30 cellular contexts compared by ENCODE assay signal in the genomic region with DNA sequence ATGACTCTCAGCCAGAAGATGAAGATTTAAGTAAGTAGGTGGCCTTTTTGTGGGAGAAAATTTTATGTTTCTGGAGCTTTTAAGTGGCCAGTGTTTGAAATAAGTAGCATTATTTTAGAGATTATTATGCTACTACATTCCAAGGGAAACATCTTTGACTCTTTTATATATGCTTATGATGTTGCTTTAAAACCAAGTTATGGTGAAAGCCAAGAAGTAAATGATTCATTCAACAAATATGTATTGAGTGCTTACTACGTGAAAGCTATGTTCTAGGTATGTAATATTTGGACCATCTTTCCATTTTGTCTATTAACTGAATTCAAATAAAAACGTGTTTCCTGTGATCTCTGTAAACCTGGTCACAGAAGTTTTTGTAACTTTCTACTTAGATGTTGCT. TPM values are rescaled to one million over a fixed set of nuclear protein-coding genes. Genes with fewer than 3 reads are reported as not detected.
DNase-seq lines count a peak whose midpoint lies in the region; ATAC-seq, FAIRE-seq and TF ChIP-seq lines count a peak whose summit lies in the region.
"Had no signal": no experiment of that assay in that cellular context is flagged by ENCODE, and none has a peak within 500 bp of the region (broad histone marks: within the 10 kb centered on the region; RNA-seq: fewer than 3 reads in every experiment).

No MANE protein-coding gene starts in this region.

- no peak for TF ChIP-seq POLR2A in IMR-90 (IDR thresholded peaks at IDR 0.05; ENCODE audit: low read depth, low read length)

- CTCF ChIA-PET in IMR-90 (lab: Yijun Ruan, JAX), result no interaction called here

- H3K18ac ChIP-seq in IMR-90 (ENCODE audit: low read depth, low read length), result no peak overlapping the region

- intact Hi-C loops in IMR-90 (cut with micrococcal nuclease), result no loop called here

- no peak overlapping the region for H2BK120ac ChIP-seq in IMR-90 (ENCODE audit: low read depth, low read length)

- no peak for FAIRE-seq in bronchial epithelial cell (lab: Jason Lieb, UNC)
- FAIRE-seq: GM12892 had no signal

- no peak overlapping the region for H3K14ac ChIP-seq in IMR-90 (replicated peaks; ENCODE audit: low read depth, low read length)

- H4K8ac ChIP-seq in IMR-90 (ENCODE audit: low read depth in 2 of 2, low read length in 2 of 2), result no peak overlapping the region

- H2BK15ac ChIP-seq in IMR-90 (ENCODE audit: low read depth, low read length), result no peak overlapping the region

- H2AK9ac ChIP-seq in IMR-90 (replicated peaks; ENCODE audit: low read depth, low read length, poor library complexity), result no peak overlapping the region

- POLR2A ChIA-PET in IMR-90 (lab: Charles Lee; ENCODE audit: unreplicated experiment), result no interaction called here

- H3K27me3 ChIP-seq in IMR-90 (ENCODE audit: control insufficient read depth, insufficient read depth, low read length) (no peaks in the 10 kb centered on the region), bronchial epithelial cell (ENCODE audit: control insufficient read depth, insufficient read depth, low read length) (no peaks in the 10 kb centered on the region)
- H3K27me3 ChIP-seq: BLaER1, colonic mucosa, left lung, SJSA1, spleen, stomach, vagina had no signal

- no peaks in the 10 kb centered on the region for H3K9me3 ChIP-seq in IMR-90 (ENCODE audit: control insufficient read depth, insufficient read depth, low read length)
- H3K9me3 ChIP-seq: BLaER1, colonic mucosa, left lung, SJSA1, spleen, stomach, vagina had no signal

- no peak for TF ChIP-seq CTCF in IMR-90 (conservative IDR thresholded peaks at IDR 0.05; ENCODE audit: low read depth, low read length)
- TF ChIP-seq CTCF in bronchial epithelial cell (IDR thresholded peaks at IDR 0.05; ENCODE audit: insufficient read depth, low read length, severe bottlenecking), result no peak
- no peak for TF ChIP-seq CTCF in mesothelial cell of epicardium (IDR thresholded peaks at IDR 0.05; ENCODE audit: unreplicated experiment)

- no peak overlapping the region for H4K91ac ChIP-seq in IMR-90 (ENCODE audit: insufficient read depth, low read depth, low read length)

- DNase-seq in EH (ENCODE audit: low read depth) (peak; percentile 54), IMR-90 (peak; percentile 68), bronchial epithelial cell (ENCODE audit: low read depth) (peak; percentile 21), mesothelial cell of epicardium (ENCODE audit: low spot score in 2 of 2, unreplicated experiment in 2 of 2) (no peak), NCI-H526 treated with DMSO at 0.1 percent for 48 hours (lab: John Stamatoyannopoulos, UW) (no peak), GDM1 (lab: John Stamatoyannopoulos, UW) (no peak)
- DNase-seq: activated CD4-positive, alpha-beta T cell treated with anti-CD3 and anti-CD28 coated beads, Interleukin-2, amount 50 U/mL, for 4 hours; activated CD8-positive, alpha-beta memory T cell treated with anti-CD3 and anti-CD28 coated beads, Interleukin-2, amount 10 ng/mL, durations not matched to agents 7 days and 5 days; activated naive CD4-positive, alpha-beta T cell treated with anti-CD3 and anti-CD28 coated beads for 36 hours; activated T-cell treated with anti-CD3 and anti-CD28 coated beads, Interleukin-2, amount 50 U/mL, for 4 hours; amniotic stem cell; colonic mucosa; effector CD4-positive, alpha-beta T cell; H9; islet precursor cell; left lung; mesenchymal stem cell; MV-4-11; NCI-H446 treated with DMSO at 0.1 percent for 48 hours; right cardiac atrium; spleen; stimulated activated CD8-positive, alpha-beta memory T cell treated with anti-CD3 and anti-CD28 coated beads, Interleukin-4, amount 100 ng/mL, for 48 hours; stomach; T-helper 1 cell had no signal

- TF ChIP-seq RAD21 in IMR-90 (IDR thresholded peaks at IDR 0.05; ENCODE audit: low read length), result no peak

- H3K27ac ChIP-seq in IMR-90 (ENCODE audit: insufficient read depth, low read length), result no peak overlapping the region; the same call in 1 of the 2 replicates
- H3K27ac ChIP-seq: BLaER1, colonic mucosa, left lung, SJSA1, spleen, stomach, vagina had no signal

- H2BK5ac ChIP-seq in IMR-90 (ENCODE audit: low read depth, low read length, poor library complexity, severe bottlenecking), result peak overlapping the region; percentile 34

- H3K27me3 Mint-ChIP-seq in mesothelial cell of epicardium (ENCODE audit: low read depth), result no peaks in the 10 kb centered on the region
- H3K27me3 Mint-ChIP-seq: activated CD8-positive, alpha-beta memory T cell treated with anti-CD3 and anti-CD28 coated beads, Interleukin-2, amount 10 ng/mL, durations not matched to agents 7 days and 5 days had no signal

- dilution Hi-C loops in IMR-90 (cut with HindIII; ENCODE audit: low sequenced_read_pairs, unreplicated experiment), result no loop called here

- peaks cover 2% of the 10 kb centered on the region; the same call in 1 of the 2 replicates for H3K4me1 ChIP-seq in IMR-90 (ENCODE audit: control insufficient read depth, insufficient read depth, low read length)
- H3K4me1 ChIP-seq: BLaER1, colonic mucosa, left lung, SJSA1 had no signal

- H3K4me3 Mint-ChIP-seq in mesothelial cell of epicardium, result no peak overlapping the region
- H3K4me3 Mint-ChIP-seq: activated CD8-positive, alpha-beta memory T cell treated with anti-CD3 and anti-CD28 coated beads, Interleukin-2, amount 10 ng/mL, durations not matched to agents 7 days and 5 days; activated naive CD4-positive, alpha-beta T cell treated with anti-CD3 and anti-CD28 coated beads for 36 hours; activated T-cell treated with anti-CD3 and anti-CD28 coated beads, Interleukin-2, amount 50 U/mL, for 4 hours; H9 had no signal

- no peak overlapping the region for H3K4ac ChIP-seq in IMR-90 (ENCODE audit: low read depth, low read length)

- no peak overlapping the region for H3K56ac ChIP-seq in IMR-90 (ENCODE audit: extremely low read depth, insufficient read depth, low read length)

- peaks cover 16% of the 10 kb centered on the region for H3K9me1 ChIP-seq in IMR-90 (ENCODE audit: insufficient read depth, low read length)

- no CpG with 5 or more reads among the region's 2 CpGs for WGBS in IMR-90 (ENCODE audit: extremely low coverage in 2 of 2, insufficient read length in 1 of 2), 2 experiments

- peaks cover 34 to 58% of the 10 kb centered on the region in 2 experiments for H3K79me1 ChIP-seq in IMR-90 (ENCODE audit: low read depth in 1 of 2, low read length in 2 of 2)

- no peak overlapping the region for H4K5ac ChIP-seq in IMR-90 (ENCODE audit: low read depth, low read length)

- no peak overlapping the region for H2BK20ac ChIP-seq in IMR-90 (ENCODE audit: low read depth, low read length)

- H3K4me2 ChIP-seq in IMR-90 (ENCODE audit: low read depth, low read length), result no peak overlapping the region
- H3K4me2 ChIP-seq: BLaER1 had no signal

- in situ Hi-C loops in IMR-90 (cut with MboI; ENCODE audit: low sequenced_read_pairs), result no loop called here

- peak overlapping the region; percentile 79 for H3K27ac Mint-ChIP-seq in mesothelial cell of epicardium
- H3K27ac Mint-ChIP-seq: activated CD8-positive, alpha-beta memory T cell treated with anti-CD3 and anti-CD28 coated beads, Interleukin-2, amount 10 ng/mL, durations not matched to agents 7 days and 5 days; activated naive CD4-positive, alpha-beta T cell treated with anti-CD3 and anti-CD28 coated beads for 36 hours had no signal

- no peak overlapping the region for H2AK5ac ChIP-seq in IMR-90 (ENCODE audit: low read depth, low read length)

- H3K4me1 Mint-ChIP-seq in mesothelial cell of epicardium, result peaks cover 2% of the 10 kb centered on the region

- no peak overlapping the region for H3K9ac ChIP-seq in IMR-90 (ENCODE audit: low read depth, low read length)
- H3K9ac ChIP-seq: BLaER1 had no signal

- H3K36me3 Mint-ChIP-seq in mesothelial cell of epicardium, result peaks cover 30% of the 10 kb centered on the region

- H4K20me1 ChIP-seq in IMR-90 (ENCODE audit: insufficient read depth, low read length), result peaks cover 31% of the 10 kb centered on the region; the same call in 1 of the 2 replicates

- no TSS peak for BruUV-seq in IMR-90 (replicated peaks; lab: Mats Ljungman, UMichigan)

- H3K36me3 ChIP-seq in IMR-90 (ENCODE audit: control insufficient read depth, insufficient read depth, low read length), result peaks cover 38% of the 10 kb centered on the region
- no peaks in the 10 kb centered on the region for H3K36me3 ChIP-seq in bronchial epithelial cell (ENCODE audit: control insufficient read depth, insufficient read depth, low read length)

- H3K23ac ChIP-seq in IMR-90 (ENCODE audit: low read depth, low read length), result no peak overlapping the region

- no peaks in the 10 kb centered on the region for H3K9me3 Mint-ChIP-seq in mesothelial cell of epicardium
- H3K9me3 Mint-ChIP-seq: activated naive CD4-positive, alpha-beta T cell treated with anti-CD3 and anti-CD28 coated beads for 36 hours; activated T-cell treated with anti-CD3 and anti-CD28 coated beads, Interleukin-2, amount 50 U/mL, for 4 hours; H9 had no signal

- ATAC-seq in IMR-90 (ENCODE audit: low read depth), result peak; percentile 46
- no peak for ATAC-seq in HG03457 (IDR thresholded peaks at IDR 0.05; ENCODE audit: unreplicated experiment)
- no peak for ATAC-seq in GM19397 (IDR thresholded peaks at IDR 0.05; ENCODE audit: unreplicated experiment)
- ATAC-seq: activated CD8-positive, alpha-beta memory T cell treated with anti-CD3 and anti-CD28 coated beads, Interleukin-2, amount 10 ng/mL, durations not matched to agents 7 days and 5 days; activated T-cell treated with anti-CD3 and anti-CD28 coated beads, Interleukin-2, amount 50 U/mL, for 4 hours; left lung; right cardiac atrium had no signal

- H3K4me3 ChIP-seq in IMR-90 (ENCODE audit: insufficient read depth, low read depth, low read length) (no peak overlapping the region), bronchial epithelial cell (ENCODE audit: low read depth, low read length) (no peak overlapping the region)
- H3K4me3 ChIP-seq: BLaER1, colonic mucosa, left lung, SJSA1, spleen, stomach, vagina had no signal

- no peak overlapping the region for H2AFZ ChIP-seq in IMR-90 (replicated peaks; ENCODE audit: low read length, poor library complexity)

TF ChIP-seq in IMR-90, 13 proteins besides CTCF, POLR2A, EP300 and RAD21 (continues in another document):
- TF ChIP-seq RCOR1 (IDR thresholded peaks at IDR 0.05; ENCODE audit: insufficient replicate concordance, low read length) (no peak), SMC3 (IDR thresholded peaks at IDR 0.05; ENCODE audit: low read depth, low read length) (no peak)
- TF ChIP-seq, protein P1, sequence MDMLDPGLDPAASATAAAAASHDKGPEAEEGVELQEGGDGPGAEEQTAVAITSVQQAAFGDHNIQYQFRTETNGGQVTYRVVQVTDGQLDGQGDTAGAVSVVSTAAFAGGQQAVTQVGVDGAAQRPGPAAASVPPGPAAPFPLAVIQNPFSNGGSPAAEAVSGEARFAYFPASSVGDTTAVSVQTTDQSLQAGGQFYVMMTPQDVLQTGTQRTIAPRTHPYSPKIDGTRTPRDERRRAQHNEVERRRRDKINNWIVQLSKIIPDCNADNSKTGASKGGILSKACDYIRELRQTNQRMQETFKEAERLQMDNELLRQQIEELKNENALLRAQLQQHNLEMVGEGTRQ (IDR thresholded peaks at IDR 0.05; ENCODE audit: low read depth, low read length), result no peak

RNA-seq across cellular contexts. Expression of a gene that starts 58.3 kb away (rescaled TPM):
- total RNA-seq in IMR-90 (2012; rRNA removed), result 99.3 and 141 TPM in 2 replicates
- 12.0 and 16.0 TPM in 2 replicates for polyA plus RNA-seq in IMR-90 (2012; rRNA removed)
- 3.6 and 5.2 TPM in 2 replicates for polyA plus RNA-seq in IMR-90 (2012; cell fraction: cytosol; rRNA removed)
- 4.1 and 28.6 TPM in 2 replicates for polyA plus RNA-seq in IMR-90 (2012; cell fraction: nucleus; rRNA removed; ENCODE audit: low replicate concordance)
- total RNA-seq in bronchial epithelial cell, result 30.8 and 37.8 TPM in 2 replicates
- 131 to 145 TPM (median 143 TPM) in 3 replicates for total RNA-seq in mesothelial cell of epicardium

Comparison
In these comparisons a context has a peak if more than half of its experiments do, and no peak if none do; other contexts are left out.
1. DNase-seq: peak in EH (single experiment), IMR-90 (single experiment) and bronchial epithelial cell (single experiment); none in mesothelial cell of epicardium (0 of 2), NCI-H526 treated with DMSO at 0.1 percent for 48 hours (single experiment) and GDM1 (single experiment).